18 cellular contexts compared by ENCODE assay signal in genomic region chr17:245020-245419, GRCh38.
A peak's percentile ranks its signal among the peaks of the same experiment; 100 is the strongest.
DNase-seq lines count a peak whose midpoint lies in the region; ATAC-seq and TF ChIP-seq lines count a peak whose summit lies in the region.
"Had no signal": no experiment of that assay in that cellular context is flagged by ENCODE, and none has a peak within 500 bp of the region (broad histone marks: within the 10 kb centered on the region; RNA-seq: fewer than 3 reads in every experiment).

No MANE protein-coding gene starts in this region.

- H3K36me3 ChIP-seq in left ventricle myocardium inferior = no peaks in the 10 kb centered on the region
- H3K36me3 ChIP-seq in right atrium auricular region = no peaks in the 10 kb centered on the region

- no peak overlapping the region for H3K4me3 Mint-ChIP-seq in stimulated activated effector memory CD8-positive, alpha-beta T cell treated with anti-CD3 and anti-CD28 coated beads, Interleukin-12 subunit alpha, Interleukin-12 subunit beta, amount 100 ng/mL, for 72 hours

- H3K9me3 ChIP-seq in left ventricle myocardium inferior (replicated peaks) (no peaks in the 10 kb centered on the region), right atrium auricular region (no peaks in the 10 kb centered on the region), right cardiac atrium (ENCODE audit: control insufficient read depth, low read length) (no peaks in the 10 kb centered on the region)
- H3K9me3 ChIP-seq: BLaER1 had no signal

- no peaks in the 10 kb centered on the region for H3K9me3 Mint-ChIP-seq in stimulated activated effector memory CD8-positive, alpha-beta T cell treated with anti-CD3 and anti-CD28 coated beads, Interleukin-12 subunit alpha, Interleukin-12 subunit beta, amount 100 ng/mL, for 72 hours
- H3K9me3 Mint-ChIP-seq: CD8-positive, alpha-beta memory T cell had no signal

- peak; percentile 2 for DNase-seq in left ventricle myocardium inferior
- DNase-seq in right atrium auricular region (ENCODE audit: low spot score) = no peak
- DNase-seq in right cardiac atrium = peak in 2 of 3 donors; percentile 1 to 14
- DNase-seq in posterior vena cava (ENCODE audit: low spot score) = peak; percentile 42
- DNase-seq in effector CD4-positive, alpha-beta T cell = no peak
- DNase-seq in stimulated activated effector memory CD8-positive, alpha-beta T cell treated with anti-CD3 and anti-CD28 coated beads, Interleukin-12 subunit alpha, Interleukin-12 subunit beta, amount 100 ng/mL, for 72 hours (ENCODE audit: low spot score in 2 of 2) = no peak
- no peak for DNase-seq in CD1c-positive myeloid dendritic cell (ENCODE audit: extremely low spot score)
- DNase-seq: DMS79, KG1, NCI-H1417 treated with DMSO at 0.1 percent for 48 hours, NCI-H2081, NCI-H510A treated with DMSO at 0.1 percent for 48 hours, NCI-H82, PC-3 had no signal

- 96% methylated on average over 7 of the region's 7 CpGs for WGBS in right cardiac atrium

- TF ChIP-seq CTCF in left ventricle myocardium inferior (IDR thresholded peaks at IDR 0.05; ENCODE audit: borderline replicate concordance) (no peak), right atrium auricular region (IDR thresholded peaks at IDR 0.05) (no peak)

- H3K27ac Mint-ChIP-seq in stimulated activated effector memory CD8-positive, alpha-beta T cell treated with anti-CD3 and anti-CD28 coated beads, Interleukin-12 subunit alpha, Interleukin-12 subunit beta, amount 100 ng/mL, for 72 hours = no peak overlapping the region

- H3K4me1 ChIP-seq in left ventricle myocardium inferior = no peaks in the 10 kb centered on the region
- H3K4me1 ChIP-seq in right atrium auricular region = no peaks in the 10 kb centered on the region
- no peaks in the 10 kb centered on the region for H3K4me1 ChIP-seq in right cardiac atrium (ENCODE audit: control insufficient read depth, insufficient read depth, low read length)

- H3K27ac ChIP-seq in left ventricle myocardium inferior (replicated peaks) (no peak overlapping the region), right atrium auricular region (no peak overlapping the region), right cardiac atrium (ENCODE audit: low read length) (no peak overlapping the region)
- H3K27ac ChIP-seq: BLaER1, RWPE1 had no signal

- H3K4me3 ChIP-seq in left ventricle myocardium inferior (no peak overlapping the region), right atrium auricular region (no peak overlapping the region), right cardiac atrium (ENCODE audit: low read length) (no peak overlapping the region)
- H3K4me3 ChIP-seq: BLaER1 had no signal

- H3K4me1 Mint-ChIP-seq in stimulated activated effector memory CD8-positive, alpha-beta T cell treated with anti-CD3 and anti-CD28 coated beads, Interleukin-12 subunit alpha, Interleukin-12 subunit beta, amount 100 ng/mL, for 72 hours = peaks cover 7% of the 10 kb centered on the region
- H3K4me1 Mint-ChIP-seq: CD8-positive, alpha-beta memory T cell had no signal

- peaks cover 8% of the 10 kb centered on the region for H3K27me3 ChIP-seq in left ventricle myocardium inferior (ENCODE audit: low read depth)
- H3K27me3 ChIP-seq in right atrium auricular region = no peaks in the 10 kb centered on the region
- no peaks in the 10 kb centered on the region for H3K27me3 ChIP-seq in right cardiac atrium (ENCODE audit: control insufficient read depth, insufficient read depth)
- H3K27me3 ChIP-seq: BLaER1 had no signal

- ATAC-seq in right cardiac atrium = no peak
- ATAC-seq in stimulated activated effector memory CD8-positive, alpha-beta T cell treated with anti-CD3 and anti-CD28 coated beads, Interleukin-12 subunit alpha, Interleukin-12 subunit beta, amount 100 ng/mL, for 72 hours = no peak
- ATAC-seq: HCT116, PC-3 had no signal

- H3K36me3 Mint-ChIP-seq in stimulated activated effector memory CD8-positive, alpha-beta T cell treated with anti-CD3 and anti-CD28 coated beads, Interleukin-12 subunit alpha, Interleukin-12 subunit beta, amount 100 ng/mL, for 72 hours = no peaks in the 10 kb centered on the region

- intact Hi-C loops in left ventricle myocardium inferior (cut with micrococcal nuclease) = no loop called here
- intact Hi-C loops in right cardiac atrium (cut with DNase I) = no loop called here
- intact Hi-C loops in posterior vena cava (cut with DNase I) = no loop called here

Comparison
In these comparisons a context has a peak if more than half of its experiments do, and no peak if none do; other contexts are left out.
1. DNase-seq: peak in left ventricle myocardium inferior (single experiment), right cardiac atrium (2 of 3) and posterior vena cava (single experiment); none in right atrium auricular region (single experiment), effector CD4-positive, alpha-beta T cell (single experiment), stimulated activated effector memory CD8-positive, alpha-beta T cell treated with anti-CD3 and anti-CD28 coated beads, Interleukin-12 subunit alpha, Interleukin-12 subunit beta, amount 100 ng/mL, for 72 hours (0 of 2) and CD1c-positive myeloid dendritic cell (single experiment).